23 cellular contexts compared by ENCODE assay signal in genomic region chr1:98305362-98305761, GRCh38.
DNase-seq lines count a peak whose midpoint lies in the region; ATAC-seq, FAIRE-seq and TF ChIP-seq lines count a peak whose summit lies in the region.
"Had no signal": no experiment of that assay in that cellular context is flagged by ENCODE, and none has a peak within 500 bp of the region (broad histone marks: within the 10 kb centered on the region; RNA-seq: fewer than 3 reads in every experiment).

No MANE protein-coding gene starts in this region.

- H3K9me2 ChIP-seq in PC-9 (ENCODE audit: insufficient read depth), result no peaks in the 10 kb centered on the region

- H3K27me3 ChIP-seq in HepG2 (ENCODE audit: control insufficient read depth in 1 of 2, insufficient read depth in 2 of 2, low read length in 2 of 2) (no peaks in the 10 kb centered on the region), right lobe of liver (no peaks in the 10 kb centered on the region), PC-9 (ENCODE audit: insufficient read depth, low read depth) (no peaks in the 10 kb centered on the region), left ventricle myocardium inferior (ENCODE audit: low read depth) (no peaks in the 10 kb centered on the region)
- H3K27me3 ChIP-seq: BE2C, BLaER1 had no signal

- H3K79me2 ChIP-seq in HepG2 (ENCODE audit: insufficient read depth, low read length) (no peaks in the 10 kb centered on the region), PC-9 (ENCODE audit: low read depth) (no peaks in the 10 kb centered on the region)

- no peaks in the 10 kb centered on the region for H3K36me3 Mint-ChIP-seq in activated naive CD4-positive, alpha-beta T cell treated with anti-CD3 and anti-CD28 coated beads, Interleukin-2, amount 50 U/mL, for 72 hours
- H3K36me3 Mint-ChIP-seq: CD14-positive monocyte; CD4-positive, alpha-beta memory T cell; CD4-positive, CD25-positive, alpha-beta regulatory T cell had no signal

- no peak for TF ChIP-seq RAD21 in HepG2 (CRISPR knock-in tag; IDR thresholded peaks at IDR 0.05)

- no peaks in the 10 kb centered on the region for H4K20me1 ChIP-seq in HepG2 (ENCODE audit: insufficient read depth, low read length)
- no peaks in the 10 kb centered on the region for H4K20me1 ChIP-seq in PC-9 (ENCODE audit: insufficient read depth)
- H4K20me1 ChIP-seq: BLaER1 had no signal

- TF ChIP-seq EP300 in HepG2 (IDR thresholded peaks at IDR 0.05; ENCODE audit: low read depth in 2 of 2, low read length in 2 of 2) (no peak), HepG2 (CRISPR knock-in tag; IDR thresholded peaks at IDR 0.05; ENCODE audit: borderline replicate concordance) (no peak)

- ATAC-seq in HepG2, result no peak
- no peak for ATAC-seq in right lobe of liver
- no peak for ATAC-seq in HG03135 (IDR thresholded peaks at IDR 0.05; ENCODE audit: unreplicated experiment)
- ATAC-seq in activated naive CD4-positive, alpha-beta T cell treated with anti-CD3 and anti-CD28 coated beads, Interleukin-2, amount 50 U/mL, for 72 hours, result no peak

- H3K27ac ChIP-seq in HepG2 (ENCODE audit: extremely low read length, insufficient read depth, low read length) (no peak overlapping the region), right lobe of liver (no peak overlapping the region), HEK293 (ENCODE audit: extremely low read depth, low read depth, low read length) (no peak overlapping the region), PC-9 (no peak overlapping the region), left ventricle myocardium inferior (replicated peaks) (no peak overlapping the region)
- H3K27ac ChIP-seq: 22Rv1, BLaER1 had no signal

- intact Hi-C loops in HepG2 (cut with micrococcal nuclease; ENCODE audit: unreplicated experiment) (no loop called here), right lobe of liver (cut with DNase I) (no loop called here), PC-9 (cut with micrococcal nuclease; ENCODE audit: unreplicated experiment) (no loop called here), left ventricle myocardium inferior (cut with micrococcal nuclease) (no loop called here)

- H3K4me3 ChIP-seq in HepG2 (replicated peaks in 1 of 3; ENCODE audit: insufficient read depth in 1 of 3, low read depth in 2 of 3, low read length in 3 of 3) (no peak overlapping the region), right lobe of liver (no peak overlapping the region), HEK293 (ENCODE audit: low read depth, low read length) (no peak overlapping the region), PC-9 (no peak overlapping the region), left ventricle myocardium inferior (no peak overlapping the region)
- H3K4me3 ChIP-seq: BLaER1 had no signal

- no peak for FAIRE-seq in HepG2 (lab: Jason Lieb, UNC)
- FAIRE-seq: D721Med, G401.6, GM12891, GM19239 had no signal

- H3K27ac Mint-ChIP-seq in activated naive CD4-positive, alpha-beta T cell treated with anti-CD3 and anti-CD28 coated beads, Interleukin-2, amount 50 U/mL, for 72 hours, result no peak overlapping the region
- H3K27ac Mint-ChIP-seq: CD14-positive monocyte; CD4-positive, alpha-beta memory T cell; CD4-positive, CD25-positive, alpha-beta regulatory T cell; CD8-positive, alpha-beta memory T cell had no signal

- TF ChIP-seq POLR2A in HepG2 (IDR thresholded peaks at IDR 0.05; ENCODE audit: insufficient read depth in 1 of 2, low read depth in 2 of 2, low read length in 2 of 2), result no peak
- no peak for TF ChIP-seq POLR2A in right lobe of liver (IDR thresholded peaks at IDR 0.05)

- CTCF ChIA-PET in HepG2 (lab: Yijun Ruan, JAX; ENCODE audit: low intra/inter-chr PET ratio, low total read pairs) (no interaction called here), HEK293 (lab: Yijun Ruan, JAX) (interaction anchor here (0.5 kb wide), 1 partner anchor 81 kb away, joined by 3 read pairs; no protein-coding TSS in a partner anchor), PC-9 (lab: Charles Lee) (interaction anchor here (0.6 kb wide), 1 partner anchor 14 kb away, joined by 3 read pairs; no protein-coding TSS in a partner anchor)

- no TSS peak for BruUV-seq in HepG2 (replicated peaks; lab: Mats Ljungman, UMichigan)
- BruUV-seq in PC-9 (replicated peaks; lab: Mats Ljungman, UMichigan), result no TSS peak

- TF ChIP-seq CTCF in HepG2 (CRISPR knock-in tag; IDR thresholded peaks at IDR 0.05) (no peak), right lobe of liver (IDR thresholded peaks at IDR 0.05) (no peak), HEK293 (tag by site-specific recombination; IDR thresholded peaks at IDR 0.05) (no peak), PC-9 (conservative IDR thresholded peaks at IDR 0.05) (no peak), left ventricle myocardium inferior (IDR thresholded peaks at IDR 0.05; ENCODE audit: borderline replicate concordance) (no peak)

- no peaks in the 10 kb centered on the region for H3F3A ChIP-seq in PC-9 (ENCODE audit: insufficient read depth, low read depth)

- no peak overlapping the region for H2AFZ ChIP-seq in HepG2 (ENCODE audit: low read length)
- peak overlapping the region; percentile 30; the same call in 1 of the 2 replicates for H2AFZ ChIP-seq in PC-9

- no peaks in the 10 kb centered on the region for H3K36me3 ChIP-seq in HepG2 (replicated peaks in 1 of 2; ENCODE audit: control insufficient read depth in 1 of 2, insufficient read depth in 2 of 2, low read length in 2 of 2)
- no peaks in the 10 kb centered on the region for H3K36me3 ChIP-seq in right lobe of liver
- H3K36me3 ChIP-seq in HEK293 (ENCODE audit: control insufficient read depth in 2 of 2, insufficient read depth in 1 of 2, low read length in 2 of 2), result no peaks in the 10 kb centered on the region
- no peaks in the 10 kb centered on the region for H3K36me3 ChIP-seq in PC-9 (ENCODE audit: low read depth)
- H3K36me3 ChIP-seq in left ventricle myocardium inferior, result no peaks in the 10 kb centered on the region
- H3K36me3 ChIP-seq: BE2C, BLaER1 had no signal

- 2% methylated on average over 2 of the region's 2 CpGs for WGBS in HepG2 (ENCODE audit: low lambda C conversion rate)
- WGBS in right lobe of liver (ENCODE audit: insufficient coverage, low coverage, low lambda C conversion rate, missing lambda C conversion rate), result 35% methylated on average over 2 of the region's 2 CpGs

- no peak for DNase-seq in HepG2 (ENCODE audit: low spot score)
- no peak for DNase-seq in right lobe of liver
- DNase-seq in PC-9, result no peak
- DNase-seq in activated naive CD4-positive, alpha-beta T cell treated with anti-CD3 and anti-CD28 coated beads, Interleukin-2, amount 50 U/mL, for 72 hours (ENCODE audit: low spot score in 2 of 2), result no peak
- no peak for DNase-seq in left ventricle myocardium inferior
- DNase-seq: ACHN; BE2C; C1 segment of cervical spinal cord; CD4-positive, alpha-beta memory T cell; CD4-positive, CD25-positive, alpha-beta regulatory T cell; CD8-positive, alpha-beta memory T cell; COR-L47; DMS79 treated with DMSO at 0.1 percent for 48 hours; GF-D8 had no signal

- no peak overlapping the region for H3K4me2 ChIP-seq in HepG2 (ENCODE audit: low read depth, low read length)
- no peak overlapping the region for H3K4me2 ChIP-seq in PC-9
- H3K4me2 ChIP-seq: BLaER1 had no signal

- POLR2A ChIA-PET in HepG2 (lab: Yijun Ruan, JAX), result no interaction called here
- POLR2A ChIA-PET in HEK293 (lab: Yijun Ruan, JAX), result no interaction called here
- POLR2A ChIA-PET in PC-9 (lab: Charles Lee; ENCODE audit: unreplicated experiment), result no interaction called here

- no peaks in the 10 kb centered on the region for H3K4me1 ChIP-seq in HepG2 (ENCODE audit: insufficient read depth, low read length)
- no peaks in the 10 kb centered on the region for H3K4me1 ChIP-seq in right lobe of liver
- no peaks in the 10 kb centered on the region for H3K4me1 ChIP-seq in HEK293 (ENCODE audit: control insufficient read depth, insufficient read depth, low read length)
- H3K4me1 ChIP-seq in PC-9 (replicated peaks; ENCODE audit: insufficient read depth), result no peaks in the 10 kb centered on the region
- no peaks in the 10 kb centered on the region for H3K4me1 ChIP-seq in left ventricle myocardium inferior
- H3K4me1 ChIP-seq: BE2C, BLaER1 had no signal

- H3K9me3 ChIP-seq in HepG2 (ENCODE audit: low read length), result no peaks in the 10 kb centered on the region
- H3K9me3 ChIP-seq in right lobe of liver, result no peaks in the 10 kb centered on the region
- H3K9me3 ChIP-seq in HEK293 (ENCODE audit: control insufficient read depth, insufficient read depth, low read depth, low read length), result no peaks in the 10 kb centered on the region
- 0 out of 2 replicates have a peak, but pooled peaks cover 2% of the 10 kb centered on the region for H3K9me3 ChIP-seq in PC-9 (ENCODE audit: insufficient read depth, low read depth)
- no peaks in the 10 kb centered on the region for H3K9me3 ChIP-seq in left ventricle myocardium inferior (replicated peaks)
- H3K9me3 ChIP-seq: BE2C, BLaER1 had no signal

- H3K9me3 Mint-ChIP-seq in activated naive CD4-positive, alpha-beta T cell treated with anti-CD3 and anti-CD28 coated beads, Interleukin-2, amount 50 U/mL, for 72 hours, result no peaks in the 10 kb centered on the region
- H3K9me3 Mint-ChIP-seq: CD8-positive, alpha-beta memory T cell had no signal

- H3K9ac ChIP-seq in HepG2 (ENCODE audit: insufficient read depth, low read depth, low read length), result no peak overlapping the region
- H3K9ac ChIP-seq: BLaER1 had no signal

- in situ Hi-C loops in HepG2 (cut with HindIII; ENCODE audit: extremely low pct_ligation_motif_present, low pct_unique_long_range_greater_than_20kb), result no loop called here

TF ChIP-seq in HepG2, 621 proteins besides CTCF, POLR2A, EP300 and RAD21 (continues in another document):
- TF ChIP-seq NKX3-1 (CRISPR knock-in tag; IDR thresholded peaks at IDR 0.05) (no peak), ZNF232 (CRISPR knock-in tag; IDR thresholded peaks at IDR 0.05; ENCODE audit: borderline replicate concordance) (no peak), PCBP1 (IDR thresholded peaks at IDR 0.05; ENCODE audit: borderline replicate concordance, low read depth, low read length) (no peak), SUZ12 (IDR thresholded peaks at IDR 0.05; ENCODE audit: low read depth, low read length) (no peak), SOX6 (IDR thresholded peaks at IDR 0.05) (no peak), SOX6 (CRISPR knock-in tag; IDR thresholded peaks at IDR 0.05) (no peak), ZNF274 (CRISPR knock-in tag; IDR thresholded peaks at IDR 0.05) (no peak), NR2C2 (CRISPR knock-in tag; IDR thresholded peaks at IDR 0.05; ENCODE audit: borderline replicate concordance) (no peak)

TF ChIP-seq in HEK293, 187 proteins besides CTCF, POLR2A, EP300 and RAD21 (continues in another document):
- TF ChIP-seq, protein P1, sequence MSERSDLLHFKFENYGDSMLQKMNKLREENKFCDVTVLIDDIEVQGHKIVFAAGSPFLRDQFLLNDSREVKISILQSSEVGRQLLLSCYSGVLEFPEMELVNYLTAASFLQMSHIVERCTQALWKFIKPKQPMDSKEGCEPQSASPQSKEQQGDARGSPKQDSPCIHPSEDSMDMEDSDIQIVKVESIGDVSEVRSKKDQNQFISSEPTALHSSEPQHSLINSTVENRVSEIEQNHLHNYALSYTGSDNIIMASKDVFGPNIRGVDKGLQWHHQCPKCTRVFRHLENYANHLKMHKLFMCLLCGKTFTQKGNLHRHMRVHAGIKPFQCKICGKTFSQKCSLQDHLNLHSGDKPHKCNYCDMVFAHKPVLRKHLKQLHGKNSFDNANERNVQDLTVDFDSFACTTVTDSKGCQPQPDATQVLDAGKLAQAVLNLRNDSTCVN (tag by site-specific recombination; optimal IDR thresholded peaks at IDR 0.05), result no peak

Comparison
In these comparisons a context has a peak if more than half of its experiments do, and no peak if none do; other contexts are left out.
1. Of the 63 proteins assayed by ChIP-seq in both HepG2 and HEK293: peak only in HepG2: none; only in HEK293: ATF2; in both: none; in neither: 62.